21 cellular contexts compared by ENCODE assay signal in the genomic region with DNA sequence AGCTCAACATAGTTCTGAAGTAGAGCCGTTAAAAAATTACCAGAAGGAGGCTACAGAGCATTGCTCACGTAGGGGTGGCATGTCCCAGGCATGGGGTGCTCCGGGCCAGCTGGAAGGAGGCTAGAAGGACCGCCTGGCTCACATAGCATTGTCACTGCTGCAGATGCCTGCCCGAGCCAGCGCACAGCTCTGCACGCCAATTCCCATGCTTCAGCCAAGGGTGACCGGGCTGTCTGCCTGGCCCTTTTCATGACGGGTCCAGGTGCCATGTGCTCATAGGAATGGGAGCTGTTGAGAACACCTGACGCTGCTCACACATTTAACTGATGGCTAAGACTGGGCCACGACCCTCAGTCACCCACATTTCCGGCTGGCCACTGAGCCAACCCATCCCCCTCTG.
"Had no signal": no experiment of that assay in that cellular context is flagged by ENCODE, and none has a peak within 500 bp of the region (broad histone marks: within the 10 kb centered on the region; RNA-seq: fewer than 3 reads in every experiment).

No MANE protein-coding gene starts in this region.

- H3K4me3 ChIP-seq: left ventricle myocardium inferior, lung, upper lobe of right lung had no signal

- H3K4me1 ChIP-seq: left ventricle myocardium inferior, upper lobe of right lung had no signal

- H3K27ac ChIP-seq: left ventricle myocardium inferior, upper lobe of right lung, WERI-Rb-1 had no signal

- H3K36me3 ChIP-seq: left ventricle myocardium inferior, upper lobe of right lung, WERI-Rb-1 had no signal

- FAIRE-seq: endothelial cell of umbilical vein, islet of Langerhans had no signal

- DNase-seq: activated CD4-positive, alpha-beta T cell treated with anti-CD3 and anti-CD28 coated beads for 48 hours; activated CD4-positive, alpha-beta T cell treated with anti-CD3 and anti-CD28 coated beads, Interleukin-2, amount 50 U/mL, for 48 hours; activated CD8-positive, alpha-beta memory T cell treated with anti-CD3 and anti-CD28 coated beads for 24 hours; activated effector memory CD4-positive, alpha-beta T cell treated with Interleukin-2 at 50 U/mL for 16 hours; activated naive CD4-positive, alpha-beta T cell treated with Interleukin-2 at 50 U/mL for 16 hours; cortex of kidney; foreskin melanocyte; glutamatergic neuron; left ventricle myocardium inferior; naive thymus-derived CD4-positive, alpha-beta T cell; occipital lobe; right cardiac atrium; stimulated activated CD4-positive, alpha-beta T cell treated with anti-CD3 and anti-CD28 coated beads, Interleukin-4, amount 100 ng/mL, for 1 hour; substantia nigra; T-helper 17 cell; T1000; upper lobe of right lung; WERI-Rb-1 had no signal

- H3K9me3 ChIP-seq: left ventricle myocardium inferior, upper lobe of right lung had no signal
